ENCODE assay signal across 9 cellular contexts in genomic region chr7:155804431-155804831, GRCh38. TPM values are rescaled to one million over a fixed set of nuclear protein-coding genes. Genes with fewer than 3 reads are reported as not detected.
DNase-seq lines count a peak whose midpoint lies in the region; ATAC-seq and TF ChIP-seq lines count a peak whose summit lies in the region.
"Had no signal": no experiment of that assay in that cellular context is flagged by ENCODE, and none has a peak within 500 bp of the region (broad histone marks: within the 10 kb centered on the region; RNA-seq: fewer than 3 reads in every experiment).

No MANE protein-coding gene starts in this region.

- no peak overlapping the region for H2BK120ac ChIP-seq in trophoblast cell (ENCODE audit: insufficient read depth, low read length, poor library complexity)

- H4K8ac ChIP-seq in trophoblast cell (ENCODE audit: low read depth, low read length), result no peak overlapping the region

- no peaks in the 10 kb centered on the region for H3K79me1 ChIP-seq in trophoblast cell (ENCODE audit: low read length)

- no peak for TF ChIP-seq CTCF in Loucy (conservative IDR thresholded peaks at IDR 0.05; ENCODE audit: low read length)
- no peak for TF ChIP-seq CTCF in esophagus muscularis mucosa (IDR thresholded peaks at IDR 0.05)
- TF ChIP-seq CTCF in GM10266 (IDR thresholded peaks at IDR 0.05; ENCODE audit: control insufficient read depth, insufficient read depth, low read depth, missing control alignments), result no peak
- TF ChIP-seq CTCF in adrenal gland (IDR thresholded peaks at IDR 0.05), result no peak

- H3K18ac ChIP-seq in trophoblast cell (ENCODE audit: low read length), result no peak overlapping the region

- no peaks in the 10 kb centered on the region for H3F3A ChIP-seq in Loucy (ENCODE audit: low read depth)

- H3K9me3 ChIP-seq in Loucy (ENCODE audit: insufficient read depth, low read depth, low read length) (no peaks in the 10 kb centered on the region), esophagus muscularis mucosa (no peaks in the 10 kb centered on the region), trophoblast cell (ENCODE audit: insufficient read depth, low read depth, low read length) (peaks cover 11% of the 10 kb centered on the region), adrenal gland (replicated peaks in 1 of 3) (no peaks in the 10 kb centered on the region)

- H3K36me3 ChIP-seq in Loucy (ENCODE audit: insufficient read depth, low read length) (no peaks in the 10 kb centered on the region), esophagus muscularis mucosa (no peaks in the 10 kb centered on the region), trophoblast cell (ENCODE audit: control insufficient read depth in 1 of 2, insufficient read depth in 2 of 2, low read length in 2 of 2) (no peaks in the 10 kb centered on the region), adrenal gland (replicated peaks in 1 of 2) (no peaks in the 10 kb centered on the region)

- DNase-seq in NCI-H2029 (lab: John Stamatoyannopoulos, UW) (peak; percentile 16), NCI-H2029 treated with DMSO at 0.1 percent for 48 hours (lab: John Stamatoyannopoulos, UW) (no peak), esophagus muscularis mucosa (ENCODE audit: extremely low spot score) (no peak), trophoblast cell (no peak), GM10266 (ENCODE audit: extremely low spot score) (no peak), adrenal gland (no peak)

- H3K14ac ChIP-seq in trophoblast cell (ENCODE audit: low read length), result no peak overlapping the region

- no peaks in the 10 kb centered on the region for H4K20me1 ChIP-seq in Loucy (ENCODE audit: insufficient read depth, low read length, poor library complexity, severe bottlenecking)

- no peak overlapping the region for H4K91ac ChIP-seq in trophoblast cell (ENCODE audit: low read depth, low read length)

- no peak overlapping the region for H2BK12ac ChIP-seq in trophoblast cell (ENCODE audit: low read length)

- H3K79me2 ChIP-seq in Loucy (ENCODE audit: insufficient read depth, low read length), result no peaks in the 10 kb centered on the region
- H3K79me2 ChIP-seq in trophoblast cell (ENCODE audit: control insufficient read depth, insufficient read depth, low read length, poor library complexity), result no peaks in the 10 kb centered on the region

- TF ChIP-seq POLR2A in esophagus muscularis mucosa (IDR thresholded peaks at IDR 0.05; ENCODE audit: low read depth), result no peak
- TF ChIP-seq POLR2A in adrenal gland (IDR thresholded peaks at IDR 0.05), result no peak

- WGBS in esophagus muscularis mucosa, result 2% methylated on average over 17 of the region's 17 CpGs
- WGBS in trophoblast cell (ENCODE audit: extremely low coverage, insufficient coverage, insufficient read length), result no CpG with 5 or more reads among the region's 17 CpGs
- 36 to 55% (median 54%) methylated on average over 11 to 17 of the region's 17 CpGs for WGBS in adrenal gland, 4 donors

- H2BK5ac ChIP-seq in trophoblast cell (ENCODE audit: low read depth, low read length, poor library complexity), result no peak overlapping the region

- no peak overlapping the region for H3K4ac ChIP-seq in trophoblast cell (ENCODE audit: low read depth, low read length)

- TF ChIP-seq EP300 in esophagus muscularis mucosa (IDR thresholded peaks at IDR 0.05), result no peak

- H3K9ac ChIP-seq in Loucy (ENCODE audit: low read depth, low read length, poor library complexity, severe bottlenecking), result peak overlapping the region; percentile 46
- H3K9ac ChIP-seq in trophoblast cell (ENCODE audit: low read length), result no peak overlapping the region

- H3K4me2 ChIP-seq in Loucy (ENCODE audit: low read depth, low read length, poor library complexity, severe bottlenecking) (peak overlapping the region; percentile 91), trophoblast cell (ENCODE audit: low read length) (peak overlapping the region; percentile 89)

- H3K23ac ChIP-seq in trophoblast cell (ENCODE audit: low read length), result no peak overlapping the region

- H3K4me1 ChIP-seq in Loucy (ENCODE audit: insufficient read depth, low read length, poor library complexity, severe bottlenecking), result peaks cover 12% of the 10 kb centered on the region
- peaks cover 33 to 68% (median 59%) of the 10 kb centered on the region in 4 donors for H3K4me1 ChIP-seq in esophagus muscularis mucosa
- H3K4me1 ChIP-seq in trophoblast cell (ENCODE audit: control insufficient read depth in 1 of 2, insufficient read depth in 2 of 2, low read length in 2 of 2), result peaks cover 19 to 38% of the 10 kb centered on the region in 2 experiments
- H3K4me1 ChIP-seq in adrenal gland (replicated peaks in 1 of 2), result peaks cover 0 to 26% of the 10 kb centered on the region in 2 donors

- no peak overlapping the region for H4K12ac ChIP-seq in trophoblast cell (ENCODE audit: low read depth, low read length)

- H2AK5ac ChIP-seq in trophoblast cell (ENCODE audit: low read length), result no peak overlapping the region

- intact Hi-C loops in esophagus muscularis mucosa (cut with DNase I), result no loop called here
- intact Hi-C loops in adrenal gland (cut with DNase I), result loop anchor here (10.0 kb wide), 2 partner anchors 740 to 800 kb away; no protein-coding TSS in a partner anchor

- H2AFZ ChIP-seq in Loucy (ENCODE audit: low read length) (peak overlapping the region; percentile 75), trophoblast cell (ENCODE audit: insufficient read depth, low read length, poor library complexity) (no peak overlapping the region)

- H3K27me3 ChIP-seq in Loucy (ENCODE audit: insufficient read depth, low read length, poor library complexity, severe bottlenecking), result peaks cover 4% of the 10 kb centered on the region
- peaks cover 6 to 98% (median 72%) of the 10 kb centered on the region in 4 donors for H3K27me3 ChIP-seq in esophagus muscularis mucosa
- H3K27me3 ChIP-seq in trophoblast cell (ENCODE audit: insufficient read depth, low read length), result peaks cover 66% of the 10 kb centered on the region
- H3K27me3 ChIP-seq in adrenal gland, result peaks cover 17% of the 10 kb centered on the region

- no peak for ATAC-seq in GM18502 (IDR thresholded peaks at IDR 0.05; ENCODE audit: poor library complexity, unreplicated experiment)

- H3K9me2 ChIP-seq in Loucy (replicated peaks; ENCODE audit: low read depth, low read length), result no peaks in the 10 kb centered on the region

- peak overlapping the region; percentile 76 for H3K4me3 ChIP-seq in Loucy (ENCODE audit: low read length, poor library complexity, severe bottlenecking)
- peak overlapping the region; percentile 39 to 48 (median 44) for H3K4me3 ChIP-seq in esophagus muscularis mucosa
- H3K4me3 ChIP-seq in trophoblast cell (ENCODE audit: low read depth, low read length), result no peak overlapping the region
- no peak overlapping the region for H3K4me3 ChIP-seq in adrenal gland

- no peak overlapping the region for H3K27ac ChIP-seq in esophagus muscularis mucosa (replicated peaks in 1 of 4)
- no peak overlapping the region for H3K27ac ChIP-seq in trophoblast cell (ENCODE audit: low read depth, low read length)
- H3K27ac ChIP-seq in adrenal gland, result no peak overlapping the region

RNA-seq across cellular contexts. Expression of gene SHH, which starts 7.8 kb away (rescaled TPM):
- total RNA-seq in esophagus muscularis mucosa (not detected), adrenal gland (10 to 100 TPM in 5 of 8 donors, 1 to 10 TPM in 3; 3.3 to 38.0 (median 15.2) TPM)
- 0.03 TPM in 1 of 2 replicates, not detected in the other for polyA plus RNA-seq in trophoblast cell (2013)
- 10 to 100 TPM in 1 of 3 donors, 1 to 10 TPM in 2; 3.0 to 13.7 (median 7.0) TPM for polyA plus RNA-seq in adrenal gland
- total RNA-seq: bronchial epithelial cell had no signal

Comparison
In these comparisons a context has a peak if more than half of its experiments do, and no peak if none do; other contexts are left out.
1. H3K4me3 ChIP-seq: peak in Loucy (single experiment) and esophagus muscularis mucosa (4 of 4); none in trophoblast cell (single experiment) and adrenal gland (0 of 4).
2. RNA of gene SHH, which starts 7.8 kb away (total RNA-seq): 3.3 to 38.0 TPM in adrenal gland; not detected in esophagus muscularis mucosa; every median in the first group is over 4 times any median in the second.